In the genomic region with DNA sequence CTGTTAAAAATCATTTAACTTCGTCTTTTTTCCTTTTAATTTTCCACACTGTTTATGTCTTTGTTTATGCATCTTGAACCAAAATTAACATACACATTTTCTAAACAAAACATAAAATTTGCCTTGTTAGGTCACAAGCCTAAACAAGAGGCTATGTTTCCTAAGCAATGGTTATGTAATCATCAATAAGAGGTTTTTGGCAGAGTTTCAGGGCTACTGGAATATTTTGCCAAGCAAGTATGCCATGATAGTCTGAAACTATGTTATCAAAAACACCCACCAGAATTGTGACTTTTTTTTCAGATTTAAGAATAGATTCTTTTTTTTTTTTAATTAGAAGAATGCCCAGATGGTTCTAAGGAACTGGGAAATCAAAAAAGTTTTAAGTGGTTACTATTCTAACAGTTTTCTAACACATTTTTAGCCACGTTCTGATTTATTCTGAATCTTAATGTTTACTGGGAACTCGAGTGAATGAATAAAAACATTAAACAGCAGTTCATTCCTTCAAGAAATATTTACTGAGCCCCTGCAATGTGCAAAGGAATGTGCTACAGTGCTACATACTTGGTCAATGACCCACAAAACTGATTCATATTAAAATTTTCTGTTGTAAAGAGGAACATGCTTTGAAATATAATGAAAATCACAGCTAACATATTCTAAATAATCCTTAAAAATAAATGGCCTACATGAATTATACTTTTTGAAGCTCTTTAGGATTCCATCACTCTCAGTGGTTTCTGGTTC, we compare ENCODE assay signal across 19 cellular contexts.
A peak's percentile ranks its signal among the peaks of the same experiment; 100 is the strongest.
DNase-seq lines count a peak whose midpoint lies in the region; ATAC-seq and TF ChIP-seq lines count a peak whose summit lies in the region.
"Had no signal": no experiment of that assay in that cellular context is flagged by ENCODE, and none has a peak within 500 bp of the region (broad histone marks: within the 10 kb centered on the region; RNA-seq: fewer than 3 reads in every experiment).

No MANE protein-coding gene starts in this region.

- peaks cover 0 to 35% of the 10 kb centered on the region in 2 donors for H3K36me3 ChIP-seq in left lung
- H3K36me3 ChIP-seq: tibial artery had no signal

- DNase-seq in natural killer cell, result no peak
- DNase-seq in natural killer cell treated with Interleukin-12 subunit alpha and Interleukin-12 subunit beta and Interleukin-15 and Interleukin-18, amount 100 ng/mL, for 72 hours (ENCODE audit: low spot score), result no peak
- no peak for DNase-seq in left lung
- DNase-seq in GM10248 (ENCODE audit: extremely low spot score), result no peak
- no peak for DNase-seq in SK-N-DZ (ENCODE audit: low spot score)
- no peak for DNase-seq in T-helper 2 cell
- no peak for DNase-seq in stimulated activated naive CD4-positive, alpha-beta T cell (lab: John Stamatoyannopoulos, UW)
- DNase-seq: DMS53; foreskin melanocyte; NCI-H1436; NCI-H226; NK-92 treated with Interleukin-12 subunit alpha and Interleukin-12 subunit beta, amount 100 ng/mL, for 24 hours; posterior cingulate gyrus; spleen; tibial artery had no signal

- ATAC-seq in natural killer cell (no peak), left lung (peak; percentile 55)
- ATAC-seq in natural killer cell treated with Interleukin-12 subunit alpha and Interleukin-12 subunit beta and Interleukin-15 and Interleukin-18, amount 100 ng/mL, for 72 hours, result no peak
- ATAC-seq: A549 had no signal

- H3K9me3 Mint-ChIP-seq in natural killer cell, result no peaks in the 10 kb centered on the region
- H3K9me3 Mint-ChIP-seq in natural killer cell treated with Interleukin-12 subunit alpha and Interleukin-12 subunit beta and Interleukin-15 and Interleukin-18, amount 100 ng/mL, for 72 hours, result no peaks in the 10 kb centered on the region
- H3K9me3 Mint-ChIP-seq: activated T-helper 2 cell treated with anti-CD3 and anti-CD28 coated beads, Interferon-gamma antibody, Interleukin-2, Interleukin-4, amounts not matched to agents 10 μg/mL and 5 μg/mL and 100 μg/mL, durations not matched to agents 14 hours and 24 hours and 36 hours had no signal

- H3K4me3 ChIP-seq in left lung, result no peak overlapping the region
- H3K4me3 ChIP-seq: A549, spleen, tibial artery had no signal

- H3K9me3 ChIP-seq in left lung, result no peaks in the 10 kb centered on the region
- H3K9me3 ChIP-seq: A549, spleen, tibial artery had no signal

- H3K4me3 Mint-ChIP-seq in natural killer cell, result no peak overlapping the region
- H3K4me3 Mint-ChIP-seq in natural killer cell treated with Interleukin-12 subunit alpha and Interleukin-12 subunit beta and Interleukin-15 and Interleukin-18, amount 100 ng/mL, for 72 hours, result no peak overlapping the region

- CTCF ChIA-PET in GM10248 (lab: Yijun Ruan, JAX), result interaction anchor here (1.0 to 1.1 kb wide), 2 partner anchors 12 to 115 kb away, joined by 3 to 5 read pairs; no protein-coding TSS in a partner anchor

- no peak for TF ChIP-seq CTCF in natural killer cell (IDR thresholded peaks at IDR 0.05)
- no peak for TF ChIP-seq CTCF in left lung (IDR thresholded peaks at IDR 0.05)
- TF ChIP-seq CTCF in GM10248 (IDR thresholded peaks at IDR 0.05; ENCODE audit: control extremely low read depth, extremely low read depth, low read depth, missing control alignments), result no peak

- no peaks in the 10 kb centered on the region for H3K27me3 ChIP-seq in left lung
- H3K27me3 ChIP-seq: spleen, tibial artery had no signal

- peaks cover 42 to 49% of the 10 kb centered on the region in 2 donors for H3K4me1 Mint-ChIP-seq in natural killer cell
- H3K4me1 Mint-ChIP-seq in natural killer cell treated with Interleukin-12 subunit alpha and Interleukin-12 subunit beta and Interleukin-15 and Interleukin-18, amount 100 ng/mL, for 72 hours (ENCODE audit: low read depth in 2 of 2), result peaks cover 27 to 43% of the 10 kb centered on the region in 2 donors

- POLR2A ChIA-PET in GM10248 (lab: Yijun Ruan, JAX), result interaction anchor here (0.6 kb wide), 1 partner anchor 68 kb away, joined by 3 read pairs; no protein-coding TSS in a partner anchor

- H3K36me3 Mint-ChIP-seq in natural killer cell, result peaks cover 17% of the 10 kb centered on the region
- H3K36me3 Mint-ChIP-seq in natural killer cell treated with Interleukin-12 subunit alpha and Interleukin-12 subunit beta and Interleukin-15 and Interleukin-18, amount 100 ng/mL, for 72 hours, result peaks cover 20% of the 10 kb centered on the region

- no peaks in the 10 kb centered on the region for H3K27me3 Mint-ChIP-seq in natural killer cell (ENCODE audit: low read depth in 2 of 2)
- H3K27me3 Mint-ChIP-seq in natural killer cell treated with Interleukin-12 subunit alpha and Interleukin-12 subunit beta and Interleukin-15 and Interleukin-18, amount 100 ng/mL, for 72 hours, result no peaks in the 10 kb centered on the region

- peak overlapping the region; percentile 39 to 66 for H3K27ac Mint-ChIP-seq in natural killer cell
- no peak overlapping the region for H3K27ac Mint-ChIP-seq in natural killer cell treated with Interleukin-12 subunit alpha and Interleukin-12 subunit beta and Interleukin-15 and Interleukin-18, amount 100 ng/mL, for 72 hours
- H3K27ac Mint-ChIP-seq: activated T-helper 2 cell treated with anti-CD3 and anti-CD28 coated beads, Interferon-gamma antibody, Interleukin-2, Interleukin-4, amounts not matched to agents 10 μg/mL and 5 μg/mL and 100 μg/mL, durations not matched to agents 14 hours and 24 hours and 36 hours had no signal

- peak overlapping the region; percentile 76 for H3K27ac ChIP-seq in cingulate gyrus (ENCODE audit: low read depth, low read length)
- no peak overlapping the region for H3K27ac ChIP-seq in left lung
- H3K27ac ChIP-seq: A549, C4-2B, spleen, tibial artery had no signal

- H3K4me1 ChIP-seq in left lung, result no peaks in the 10 kb centered on the region
- H3K4me1 ChIP-seq: A549, spleen, tibial artery had no signal

- intact Hi-C loops in natural killer cell (cut with micrococcal nuclease), result no loop called here
- intact Hi-C loops in left lung (cut with DNase I), result no loop called here

Comparison
In these comparisons a context has a peak if more than half of its experiments do, and no peak if none do; other contexts are left out.
1. H3K27ac Mint-ChIP-seq: peak in natural killer cell (2 of 2); none in natural killer cell treated with Interleukin-12 subunit alpha and Interleukin-12 subunit beta and Interleukin-15 and Interleukin-18, amount 100 ng/mL, for 72 hours (0 of 2).